Comparison of ENCODE assay signal across 13 cellular contexts in genomic region chr5:59873113-59873512, GRCh38. TPM values are rescaled to one million over a fixed set of nuclear protein-coding genes. Genes with fewer than 3 reads are reported as not detected.
DNase-seq lines count a peak whose midpoint lies in the region; ATAC-seq and TF ChIP-seq lines count a peak whose summit lies in the region.
"Had no signal": no experiment of that assay in that cellular context is flagged by ENCODE, and none has a peak within 500 bp of the region (broad histone marks: within the 10 kb centered on the region; RNA-seq: fewer than 3 reads in every experiment).

No MANE protein-coding gene starts in this region.

- H2AFZ ChIP-seq in trophoblast cell (ENCODE audit: insufficient read depth, low read length, poor library complexity): no peak overlapping the region

- H3K27ac ChIP-seq in trophoblast cell (ENCODE audit: low read depth, low read length) (peak overlapping the region; percentile 78), WERI-Rb-1 (no peak overlapping the region)

- peaks cover 3 to 4% of the 10 kb centered on the region in 2 experiments for H3K4me1 ChIP-seq in trophoblast cell (ENCODE audit: control insufficient read depth in 1 of 2, insufficient read depth in 2 of 2, low read length in 2 of 2)

- H3K4me3 ChIP-seq in fibroblast of pulmonary artery (replicated peaks; ENCODE audit: low read depth, low read length) (no peak overlapping the region), trophoblast cell (ENCODE audit: low read depth, low read length) (no peak overlapping the region), WERI-Rb-1 (ENCODE audit: low read depth, low read length) (no peak overlapping the region)

- H3K9me3 ChIP-seq in trophoblast cell (ENCODE audit: insufficient read depth, low read depth, low read length) (no peaks in the 10 kb centered on the region), WERI-Rb-1 (ENCODE audit: severe bottlenecking) (no peaks in the 10 kb centered on the region)

- H3K27me3 ChIP-seq in trophoblast cell (ENCODE audit: insufficient read depth, low read length): no peaks in the 10 kb centered on the region
- no peaks in the 10 kb centered on the region for H3K27me3 ChIP-seq in WERI-Rb-1 (ENCODE audit: insufficient read depth, low read depth, severe bottlenecking)

- no peak overlapping the region for H3K9ac ChIP-seq in trophoblast cell (ENCODE audit: low read length)

- H4K91ac ChIP-seq in trophoblast cell (ENCODE audit: low read depth, low read length): peak overlapping the region; percentile 28

- no peak overlapping the region for H3K18ac ChIP-seq in trophoblast cell (ENCODE audit: low read length)

- no peak overlapping the region for H3K4me2 ChIP-seq in trophoblast cell (ENCODE audit: low read length)

- no peak overlapping the region for H4K12ac ChIP-seq in trophoblast cell (ENCODE audit: low read depth, low read length)

- no peak overlapping the region for H2AK5ac ChIP-seq in trophoblast cell (ENCODE audit: low read length)

- in situ Hi-C loops in Caki2 (cut with HindIII; ENCODE audit: low pct_unique_long_range_greater_than_20kb, low sequenced_read_pairs): no loop called here

- TF ChIP-seq CTCF in fibroblast of pulmonary artery (IDR thresholded peaks at IDR 0.05; ENCODE audit: low read length, missing control alignments) (no peak), WERI-Rb-1 (IDR thresholded peaks at IDR 0.05; ENCODE audit: low read depth, low read length) (no peak)

- H2BK12ac ChIP-seq in trophoblast cell (ENCODE audit: low read length): no peak overlapping the region

- H3K36me3 ChIP-seq in trophoblast cell (ENCODE audit: control insufficient read depth in 1 of 2, insufficient read depth in 2 of 2, low read length in 2 of 2) (no peaks in the 10 kb centered on the region), WERI-Rb-1 (no peaks in the 10 kb centered on the region)

- no peak overlapping the region for H3K4ac ChIP-seq in trophoblast cell (ENCODE audit: low read depth, low read length)

- H3K14ac ChIP-seq in trophoblast cell (ENCODE audit: low read length): no peak overlapping the region

- no peak for ATAC-seq in GM18502 (IDR thresholded peaks at IDR 0.05; ENCODE audit: poor library complexity, unreplicated experiment)

- peak overlapping the region; percentile 59 for H2BK5ac ChIP-seq in trophoblast cell (ENCODE audit: low read depth, low read length, poor library complexity)

- peaks cover 3% of the 10 kb centered on the region for H3K79me1 ChIP-seq in trophoblast cell (ENCODE audit: low read length)

- H3K79me2 ChIP-seq in trophoblast cell (ENCODE audit: control insufficient read depth, insufficient read depth, low read length, poor library complexity): no peaks in the 10 kb centered on the region

- peak overlapping the region; percentile 29 for H2BK120ac ChIP-seq in trophoblast cell (ENCODE audit: insufficient read depth, low read length, poor library complexity)

- no peak overlapping the region for H3K23ac ChIP-seq in trophoblast cell (ENCODE audit: low read length)

- no CpG with 5 or more reads among the region's 2 CpGs for WGBS in trophoblast cell (ENCODE audit: extremely low coverage, insufficient coverage, insufficient read length)

- H4K8ac ChIP-seq in trophoblast cell (ENCODE audit: low read depth, low read length): peak overlapping the region; percentile 37

- DNase-seq in Caki2 (ENCODE audit: low read depth) (peak; percentile 5), RPMI7951 (ENCODE audit: low read depth) (peak; percentile 77), fibroblast of pulmonary artery (ENCODE audit: low read depth) (peak; percentile 52), trophoblast cell (peak; percentile 15 to 68), WERI-Rb-1 (no peak), OCI-M2 (lab: John Stamatoyannopoulos, UW; ENCODE audit: unreplicated experiment) (no peak), NCI-H1436 treated with DMSO at 0.1 percent for 48 hours (lab: John Stamatoyannopoulos, UW) (no peak)
- DNase-seq: activated naive CD4-positive, alpha-beta T cell; CD4-positive, CD25-positive, alpha-beta regulatory T cell; H9; posterior cingulate gyrus; stimulated activated CD4-positive, alpha-beta T cell treated with anti-CD3 and anti-CD28 coated beads, Interleukin-2, amount 100 ng/mL, for 24 hours had no signal

RNA-seq across cellular contexts. Expression of gene PDE4D, which starts 20.4 kb away (rescaled TPM):
- total RNA-seq in Caki2 (2014; rRNA removed; shearing (Covaris generic); ENCODE audit: low replicate concordance): 7.9 and 19.4 TPM in 2 replicates
- 14.6 and 17.2 TPM in 2 replicates for total RNA-seq in RPMI7951 (2014; rRNA removed; shearing (Covaris generic))
- polyA plus RNA-seq in trophoblast cell (2013): 32.5 and 33.1 TPM in 2 replicates

Comparison
In these comparisons a context has a peak if more than half of its experiments do, and no peak if none do; other contexts are left out.
1. DNase-seq: peak in Caki2 (single experiment), RPMI7951 (single experiment), fibroblast of pulmonary artery (single experiment) and trophoblast cell (2 of 2); none in WERI-Rb-1 (single experiment), OCI-M2 (single experiment) and NCI-H1436 treated with DMSO at 0.1 percent for 48 hours (single experiment).